In the genomic region with DNA sequence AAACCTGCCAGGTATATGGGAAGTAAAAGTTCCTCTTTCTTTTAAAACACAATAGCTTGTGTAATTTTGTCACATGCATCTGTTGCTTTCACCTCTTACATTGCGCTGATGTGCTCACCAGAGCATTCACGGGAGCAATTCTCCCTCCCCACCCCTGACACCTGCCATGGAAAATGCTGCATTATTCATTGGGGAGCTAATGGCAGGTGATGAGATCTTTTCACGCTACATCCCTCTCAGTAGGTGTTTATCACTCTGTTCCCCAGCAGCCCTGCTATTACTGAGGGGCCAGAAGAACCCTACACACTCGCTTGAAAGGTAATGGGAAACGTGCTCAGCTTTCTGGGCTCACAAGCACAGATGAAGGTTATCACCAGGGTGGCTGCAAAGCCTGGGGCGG, we compare ENCODE assay signal across 18 cellular contexts.
DNase-seq lines count a peak whose midpoint lies in the region; ATAC-seq and TF ChIP-seq lines count a peak whose summit lies in the region.
"Had no signal": no experiment of that assay in that cellular context is flagged by ENCODE, and none has a peak within 500 bp of the region (broad histone marks: within the 10 kb centered on the region; RNA-seq: fewer than 3 reads in every experiment).

No MANE protein-coding gene starts in this region.

- no peaks in the 10 kb centered on the region for H4K20me1 ChIP-seq in OCI-LY3 (ENCODE audit: insufficient read depth, low read length)

- H3K27me3 ChIP-seq in OCI-LY3 (ENCODE audit: low read depth, low read length) (peaks cover 21% of the 10 kb centered on the region), neutrophil (no peaks in the 10 kb centered on the region)
- no peaks in the 10 kb centered on the region for H3K27me3 ChIP-seq in CD4-positive, alpha-beta T cell (ENCODE audit: control insufficient read depth, insufficient read depth, low read length)

- H3K4me3 ChIP-seq in OCI-LY3 (ENCODE audit: low read length), result peak overlapping the region; percentile 57
- peak overlapping the region; percentile 44 to 47 for H3K4me3 ChIP-seq in neutrophil (ENCODE audit: low read depth in 1 of 2, low read length in 1 of 2)
- H3K4me3 ChIP-seq: lower lobe of right lung, SK-N-MC had no signal

- peak overlapping the region; percentile 69 for H3K4me2 ChIP-seq in OCI-LY3 (ENCODE audit: low read length)
- H3K4me2 ChIP-seq: KMS-11 had no signal

- H3K27ac ChIP-seq in OCI-LY3 (ENCODE audit: low read length) (no peak overlapping the region), neutrophil (peak overlapping the region; percentile 95)
- no peak overlapping the region for H3K27ac ChIP-seq in CD4-positive, alpha-beta T cell (ENCODE audit: low read depth, low read length)
- H3K27ac ChIP-seq: KMS-11, lower lobe of right lung, parathyroid adenoma, SK-N-MC had no signal

- peak; percentile 51 for DNase-seq in NCI-H187 treated with DMSO at 0.1 percent for 48 hours (lab: John Stamatoyannopoulos, UW)
- no peak for DNase-seq in SHP77 (lab: John Stamatoyannopoulos, UW)
- no peak for DNase-seq in CD4-positive, alpha-beta T cell
- DNase-seq: activated CD4-positive, alpha-beta T cell treated with anti-CD3 and anti-CD28 coated beads for 4 hours; activated naive CD4-positive, alpha-beta T cell; Caco-2; HCEC 1CT; NCI-H1092; stimulated activated CD4-positive, alpha-beta T cell treated with anti-CD3 and anti-CD28 coated beads, Interleukin-2, amount 100 ng/mL, for 48 hours had no signal

- H3K4me3 Mint-ChIP-seq in CD4-positive, alpha-beta T cell, result no peak overlapping the region

- ATAC-seq in GM18907 (IDR thresholded peaks at IDR 0.05; ENCODE audit: unreplicated experiment) (peak; percentile 12), SK-N-SH treated with all-trans-retinoic acid at 6 μM for 48 hours (no peak), HG02623 (IDR thresholded peaks at IDR 0.05; ENCODE audit: unreplicated experiment) (no peak)
- no peak for ATAC-seq in CD4-positive, alpha-beta T cell (ENCODE audit: poor library complexity)
- ATAC-seq: lower lobe of right lung had no signal

- H3K27me3 Mint-ChIP-seq in CD4-positive, alpha-beta T cell, result peaks cover 5% of the 10 kb centered on the region

- CTCF ChIA-PET in CD4-positive, alpha-beta T cell (lab: Charles Lee), result no interaction called here

- H3K9me3 Mint-ChIP-seq in CD4-positive, alpha-beta T cell, result peaks cover 3% of the 10 kb centered on the region

- no peak for TF ChIP-seq CTCF in OCI-LY3 (IDR thresholded peaks at IDR 0.05; ENCODE audit: low read depth, low read length)
- TF ChIP-seq CTCF in neutrophil (IDR thresholded peaks at IDR 0.05), result no peak
- TF ChIP-seq CTCF in CD4-positive, alpha-beta T cell (IDR thresholded peaks at IDR 0.05), result no peak

- intact Hi-C loops in CD4-positive, alpha-beta T cell (cut with DNase I, micrococcal nuclease), result no loop called here

- no peaks in the 10 kb centered on the region for H3K36me3 ChIP-seq in OCI-LY3 (replicated peaks; ENCODE audit: low read depth, low read length)
- H3K36me3 ChIP-seq in neutrophil, result no peaks in the 10 kb centered on the region
- H3K36me3 ChIP-seq: lower lobe of right lung had no signal

- H2AFZ ChIP-seq in OCI-LY3 (ENCODE audit: low read depth, low read length), result 0 out of 2 replicates have a peak overlapping the region, but pooled peaks have one; percentile 15
- H2AFZ ChIP-seq: parathyroid adenoma had no signal

- no peaks in the 10 kb centered on the region for H3K36me3 Mint-ChIP-seq in CD4-positive, alpha-beta T cell (ENCODE audit: low read depth)

- POLR2A ChIA-PET in CD4-positive, alpha-beta T cell (lab: Charles Lee), result no interaction called here

- no peaks in the 10 kb centered on the region for H3K4me1 Mint-ChIP-seq in CD4-positive, alpha-beta T cell (ENCODE audit: low read depth)

- peaks cover 28% of the 10 kb centered on the region for H3K4me1 ChIP-seq in OCI-LY3 (ENCODE audit: low read length)
- H3K4me1 ChIP-seq in neutrophil (ENCODE audit: control insufficient read depth in 1 of 2, insufficient read depth in 1 of 2, low read depth in 1 of 2, low read length in 1 of 2), result peaks cover 59 to 62% of the 10 kb centered on the region in 2 experiments
- H3K4me1 ChIP-seq: Caco-2, lower lobe of right lung, parathyroid adenoma had no signal

- H3K79me2 ChIP-seq in OCI-LY3 (ENCODE audit: low read length), result no peaks in the 10 kb centered on the region
- H3K79me2 ChIP-seq: parathyroid adenoma had no signal

- H3K9me3 ChIP-seq in OCI-LY3 (ENCODE audit: insufficient read depth, low read length), result no peaks in the 10 kb centered on the region
- H3K9me3 ChIP-seq in neutrophil, result no peaks in the 10 kb centered on the region
- no peaks in the 10 kb centered on the region for H3K9me3 ChIP-seq in CD4-positive, alpha-beta T cell (ENCODE audit: control insufficient read depth, low read length)
- H3K9me3 ChIP-seq: Caco-2, lower lobe of right lung had no signal

- H3K9ac ChIP-seq in OCI-LY3 (ENCODE audit: low read length), result no peak overlapping the region
- H3K9ac ChIP-seq: KMS-11, parathyroid adenoma had no signal

- no peak overlapping the region for H3K27ac Mint-ChIP-seq in CD4-positive, alpha-beta T cell

TF ChIP-seq in SK-N-SH treated with all-trans-retinoic acid at 6 μM for 48 hours, 23 proteins besides CTCF, POLR2A, EP300 and RAD21:
- no peak for TF ChIP-seq ISL1 (CRISPR knock-in tag; IDR thresholded peaks at IDR 0.05)
- TF ChIP-seq TCF4 (CRISPR knock-in tag; IDR thresholded peaks at IDR 0.05; ENCODE audit: borderline replicate concordance), result no peak
- no peak for TF ChIP-seq BACH2 (CRISPR knock-in tag; IDR thresholded peaks at IDR 0.05; ENCODE audit: borderline replicate concordance)
- TF ChIP-seq SNAI2 (CRISPR knock-in tag; IDR thresholded peaks at IDR 0.05), result no peak
- no peak for TF ChIP-seq CSDC2 (CRISPR knock-in tag; IDR thresholded peaks at IDR 0.05)
